11 cellular contexts compared by ENCODE assay signal in genomic region chr21:38297193-38297592, GRCh38.
DNase-seq lines count a peak whose midpoint lies in the region; ATAC-seq and TF ChIP-seq lines count a peak whose summit lies in the region.
"Had no signal": no experiment of that assay in that cellular context is flagged by ENCODE, and none has a peak within 500 bp of the region (broad histone marks: within the 10 kb centered on the region; RNA-seq: fewer than 3 reads in every experiment).

No MANE protein-coding gene starts in this region.

- TF ChIP-seq CTCF in RWPE2 (IDR thresholded peaks at IDR 0.05; ENCODE audit: poor library complexity, severe bottlenecking): no peak
- no peak for TF ChIP-seq CTCF in fibroblast of pulmonary artery (IDR thresholded peaks at IDR 0.05; ENCODE audit: low read length, missing control alignments)

- H3K9me3 ChIP-seq in RWPE2 (ENCODE audit: severe bottlenecking): no peaks in the 10 kb centered on the region

- peaks cover 24% of the 10 kb centered on the region for H3K36me3 ChIP-seq in RWPE2 (ENCODE audit: low read depth)

- H3K4me3 ChIP-seq in RWPE2 (ENCODE audit: severe bottlenecking) (no peak overlapping the region), fibroblast of pulmonary artery (replicated peaks; ENCODE audit: low read depth, low read length) (no peak overlapping the region)

- DNase-seq in EH (ENCODE audit: low read depth) (peak; percentile 94), RWPE2 (ENCODE audit: low spot score) (no peak), fibroblast of pulmonary artery (ENCODE audit: low read depth) (peak; percentile 46), retina (peak; percentile 4), NCI-H345 (lab: John Stamatoyannopoulos, UW) (no peak)
- no peak for DNase-seq in effector CD8-positive, alpha-beta T cell (lab: John Stamatoyannopoulos, UW)
- no peak for DNase-seq in activated effector memory CD4-positive, alpha-beta T cell treated with anti-CD3 and anti-CD28 coated beads, Interleukin-2, amount 50 U/mL, for 16 hours
- DNase-seq: activated CD4-positive, alpha-beta T cell treated with anti-CD3 and anti-CD28 coated beads for 1 hour; central memory CD4-positive, alpha-beta T cell had no signal

- H3K27ac ChIP-seq in RWPE2 (ENCODE audit: poor library complexity, severe bottlenecking): peak overlapping the region; percentile 80
- H3K27ac ChIP-seq: HL-60 had no signal

- H3K27me3 ChIP-seq in RWPE2 (ENCODE audit: insufficient read depth, poor library complexity, severe bottlenecking): no peaks in the 10 kb centered on the region

- peaks cover 43% of the 10 kb centered on the region for H3K4me1 ChIP-seq in RWPE2 (ENCODE audit: insufficient read depth, poor library complexity, severe bottlenecking)

- ATAC-seq in RWPE2 (ENCODE audit: low read depth): peak; percentile 64
- ATAC-seq in GM18858 (IDR thresholded peaks at IDR 0.05; ENCODE audit: unreplicated experiment): no peak

Comparison
In these comparisons a context has a peak if more than half of its experiments do, and no peak if none do; other contexts are left out.
1. DNase-seq: peak in EH (single experiment), fibroblast of pulmonary artery (single experiment) and retina (single experiment); none in RWPE2 (single experiment), effector CD8-positive, alpha-beta T cell (single experiment), NCI-H345 (single experiment) and activated effector memory CD4-positive, alpha-beta T cell treated with anti-CD3 and anti-CD28 coated beads, Interleukin-2, amount 50 U/mL, for 16 hours (single experiment).